ENCODE assay signal across 14 cellular contexts in genomic region chr2:71951067-71951436, GRCh38.
DNase-seq lines count a peak whose midpoint lies in the region; TF ChIP-seq lines count a peak whose summit lies in the region.
"Had no signal": no experiment of that assay in that cellular context is flagged by ENCODE, and none has a peak within 500 bp of the region (broad histone marks: within the 10 kb centered on the region; RNA-seq: fewer than 3 reads in every experiment).

No MANE protein-coding gene starts in this region.

- H2AFZ ChIP-seq in GM23248 = peak overlapping the region; percentile 53
- H2AFZ ChIP-seq in PC-9 = no peak overlapping the region
- no peak overlapping the region for H2AFZ ChIP-seq in mesenchymal stem cell (ENCODE audit: low read depth, low read length)

- no peaks in the 10 kb centered on the region for H3K27me3 ChIP-seq in GM23248 (replicated peaks; ENCODE audit: insufficient read depth)
- no peaks in the 10 kb centered on the region for H3K27me3 ChIP-seq in PC-9 (ENCODE audit: insufficient read depth, low read depth)
- no peaks in the 10 kb centered on the region for H3K27me3 ChIP-seq in mesenchymal stem cell (ENCODE audit: control insufficient read depth in 1 of 2, insufficient read depth in 1 of 2, low read length in 2 of 2)
- H3K27me3 ChIP-seq in skeletal muscle tissue (ENCODE audit: control insufficient read depth in 3 of 3, insufficient read depth in 3 of 3, low read length in 3 of 3) = no peaks in the 10 kb centered on the region

- no peak overlapping the region for H3K23ac ChIP-seq in mesenchymal stem cell (ENCODE audit: low read length in 2 of 2)

- H3K9me3 ChIP-seq in GM23248 (ENCODE audit: low read depth) (no peaks in the 10 kb centered on the region), PC-9 (ENCODE audit: insufficient read depth, low read depth) (no peaks in the 10 kb centered on the region; the same call in 1 of the 2 replicates), mesenchymal stem cell (ENCODE audit: control insufficient read depth, low read length) (no peaks in the 10 kb centered on the region), skeletal muscle tissue (ENCODE audit: control insufficient read depth in 3 of 3, low read length in 3 of 3) (no peaks in the 10 kb centered on the region)

- H4K20me1 ChIP-seq in GM23248 (ENCODE audit: insufficient read depth) (no peaks in the 10 kb centered on the region), PC-9 (ENCODE audit: insufficient read depth) (no peaks in the 10 kb centered on the region)

- 19 to 22% methylated on average over 2 of the region's 2 CpGs for WGBS in GM23248 (ENCODE audit: low coverage in 1 of 2, low lambda C conversion rate in 2 of 2, missing lambda C conversion rate in 2 of 2), 2 experiments
- 80% methylated on average over 2 of the region's 2 CpGs for WGBS in mesenchymal stem cell

- no peak overlapping the region for H4K91ac ChIP-seq in mesenchymal stem cell (ENCODE audit: low read length)

- TF ChIP-seq CTCF in PC-9 (conservative IDR thresholded peaks at IDR 0.05) = no peak

- POLR2A ChIA-PET in PC-9 (lab: Charles Lee; ENCODE audit: unreplicated experiment) = no interaction called here

- no peak overlapping the region for H4K8ac ChIP-seq in mesenchymal stem cell (ENCODE audit: low read length)

- H3K14ac ChIP-seq in mesenchymal stem cell (ENCODE audit: low read length in 2 of 2) = no peak overlapping the region

- no peak overlapping the region for H2BK15ac ChIP-seq in mesenchymal stem cell (ENCODE audit: low read depth, poor library complexity, severe bottlenecking)

- DNase-seq in GM23248 (peak; percentile 20), PC-9 (no peak), mesenchymal stem cell (no peak), GDM1 (lab: John Stamatoyannopoulos, UW) (no peak), AG08396 (ENCODE audit: low spot score) (no peak), NCI-H1092 treated with DMSO at 0.1 percent for 48 hours (lab: John Stamatoyannopoulos, UW) (no peak)
- DNase-seq: DMS79 treated with DMSO at 0.1 percent for 48 hours, NCI-H1417, NCI-H187, NCI-H345, NCI-H526 had no signal

- no peak overlapping the region for H3K18ac ChIP-seq in mesenchymal stem cell (ENCODE audit: low read depth in 1 of 2, low read length in 2 of 2)

- H2AK5ac ChIP-seq in mesenchymal stem cell (ENCODE audit: low read length, severe bottlenecking) = no peak overlapping the region

- intact Hi-C loops in PC-9 (cut with micrococcal nuclease; ENCODE audit: unreplicated experiment) = no loop called here

- peak overlapping the region; percentile 17 for H3K4me2 ChIP-seq in GM23248 (ENCODE audit: unreplicated experiment)
- peak overlapping the region; percentile 30; the same call in 1 of the 2 replicates for H3K4me2 ChIP-seq in PC-9
- no peak overlapping the region for H3K4me2 ChIP-seq in mesenchymal stem cell (ENCODE audit: low read length, poor library complexity, severe bottlenecking)
- H3K4me2 ChIP-seq: KMS-11 had no signal

- no peaks in the 10 kb centered on the region for H3K79me2 ChIP-seq in GM23248 (ENCODE audit: insufficient read depth)
- H3K79me2 ChIP-seq in PC-9 (ENCODE audit: low read depth) = no peaks in the 10 kb centered on the region

- H3K9ac ChIP-seq in GM23248 (0 out of 2 replicates have a peak overlapping the region, but pooled peaks have one; percentile 13), mesenchymal stem cell (ENCODE audit: low read length) (peak overlapping the region; percentile 63), skeletal muscle tissue (ENCODE audit: low read depth in 1 of 3, low read length in 3 of 3) (no peak overlapping the region)
- H3K9ac ChIP-seq: KMS-11 had no signal

- peaks cover 35% of the 10 kb centered on the region for H3F3A ChIP-seq in GM23248 (ENCODE audit: insufficient read depth)
- peaks cover 20% of the 10 kb centered on the region for H3F3A ChIP-seq in PC-9 (ENCODE audit: insufficient read depth, low read depth)

- in situ Hi-C loops in GM23248 (cut with MboI) = no loop called here

- no TSS peak for BruUV-seq in PC-9 (replicated peaks; lab: Mats Ljungman, UMichigan)

- no peaks in the 10 kb centered on the region for H3K9me2 ChIP-seq in GM23248 (ENCODE audit: insufficient read depth)
- H3K9me2 ChIP-seq in PC-9 (ENCODE audit: insufficient read depth) = no peaks in the 10 kb centered on the region

- H3K4me1 ChIP-seq in GM23248 (ENCODE audit: insufficient read depth) (peaks cover 47% of the 10 kb centered on the region), PC-9 (replicated peaks; ENCODE audit: insufficient read depth) (peaks cover 61% of the 10 kb centered on the region), mesenchymal stem cell (ENCODE audit: control insufficient read depth, insufficient read depth, low read depth, low read length) (peaks cover 2% of the 10 kb centered on the region), skeletal muscle tissue (ENCODE audit: control insufficient read depth in 3 of 3, insufficient read depth in 3 of 3, low read length in 3 of 3) (peaks cover 26 to 35% (median 34%) of the 10 kb centered on the region in 3 donors)

- no peak overlapping the region for H2BK120ac ChIP-seq in mesenchymal stem cell (ENCODE audit: low read depth, low read length)

- CTCF ChIA-PET in PC-9 (lab: Charles Lee) = no interaction called here

- no peak overlapping the region for H3K4ac ChIP-seq in mesenchymal stem cell (ENCODE audit: low read depth in 1 of 2, low read length in 2 of 2)

- no peak overlapping the region for H2BK12ac ChIP-seq in mesenchymal stem cell (ENCODE audit: low read length in 2 of 2)

- H3K4me3 ChIP-seq in GM23248 = no peak overlapping the region
- H3K4me3 ChIP-seq in PC-9 = no peak overlapping the region
- H3K4me3 ChIP-seq in mesenchymal stem cell (ENCODE audit: insufficient read depth in 1 of 2, low read depth in 1 of 2, low read length in 2 of 2) = no peak overlapping the region
- no peak overlapping the region for H3K4me3 ChIP-seq in skeletal muscle tissue (ENCODE audit: low read length in 3 of 3)

- H3K79me1 ChIP-seq in mesenchymal stem cell (replicated peaks; ENCODE audit: low read length, poor library complexity, severe bottlenecking) = no peaks in the 10 kb centered on the region

- no peaks in the 10 kb centered on the region for H3K36me3 ChIP-seq in GM23248 (ENCODE audit: low read depth)
- no peaks in the 10 kb centered on the region for H3K36me3 ChIP-seq in PC-9 (ENCODE audit: low read depth)
- H3K36me3 ChIP-seq in mesenchymal stem cell (ENCODE audit: control insufficient read depth in 1 of 2, insufficient read depth in 2 of 2, low read depth in 1 of 2, low read length in 2 of 2) = no peaks in the 10 kb centered on the region
- H3K36me3 ChIP-seq in skeletal muscle tissue (ENCODE audit: control insufficient read depth in 3 of 3, insufficient read depth in 3 of 3, low read length in 3 of 3) = no peaks in the 10 kb centered on the region

- peak overlapping the region; percentile 32 for H3K27ac ChIP-seq in GM23248
- no peak overlapping the region for H3K27ac ChIP-seq in PC-9
- no peak overlapping the region for H3K27ac ChIP-seq in mesenchymal stem cell (ENCODE audit: low read length, poor library complexity, severe bottlenecking)
- H3K27ac ChIP-seq in skeletal muscle tissue (ENCODE audit: low read depth, low read length) = peak overlapping the region; percentile 7
- H3K27ac ChIP-seq: C4-2B, KMS-11 had no signal

- H2BK5ac ChIP-seq in mesenchymal stem cell (ENCODE audit: low read depth, low read length, poor library complexity, severe bottlenecking) = no peak overlapping the region

Comparison
In these comparisons a context has a peak if more than half of its experiments do, and no peak if none do; other contexts are left out.
1. H3K27ac ChIP-seq: peak in GM23248 (single experiment) and skeletal muscle tissue (single experiment); none in PC-9 (single experiment) and mesenchymal stem cell (single experiment).
2. H3K9ac ChIP-seq: peak in GM23248 (single experiment) and mesenchymal stem cell (single experiment); none in skeletal muscle tissue (0 of 3).